Comparison of ENCODE assay signal across 32 cellular contexts in genomic region chr5:18252559-18252958, GRCh38.
DNase-seq lines count a peak whose midpoint lies in the region; ATAC-seq, FAIRE-seq and TF ChIP-seq lines count a peak whose summit lies in the region.
"Had no signal": no experiment of that assay in that cellular context is flagged by ENCODE, and none has a peak within 500 bp of the region (broad histone marks: within the 10 kb centered on the region; RNA-seq: fewer than 3 reads in every experiment).

No MANE protein-coding gene starts in this region.

- DNase-seq in A549 (ENCODE audit: low read depth in 1 of 2, low spot score in 1 of 2) (no peak), K562 (ENCODE audit: extremely low read depth in 1 of 4, low spot score in 3 of 4) (no peak)
- DNase-seq: 8988T; ACHN; AML-193; BE2C; C1 segment of cervical spinal cord; Caco-2; Calu3; CD4-positive, alpha-beta memory T cell; CD4-positive, alpha-beta T cell; CD4-positive, CD25-positive, alpha-beta regulatory T cell; CD8-positive, alpha-beta memory T cell; CD8-positive, alpha-beta T cell; COR-L47; DMS 273 treated with DMSO at 0.1 percent for 48 hours; DMS153; DMS53; DMS79; DMS79 treated with DMSO at 0.1 percent for 48 hours; DND-41; EL had no signal

- intact Hi-C loops in K562 (cut with micrococcal nuclease): no loop called here

- TF ChIP-seq EP300 in A549 (IDR thresholded peaks at IDR 0.05): no peak
- TF ChIP-seq EP300 in K562 (IDR thresholded peaks at IDR 0.05; ENCODE audit: low read length): no peak

- H3K9ac ChIP-seq in K562 (ENCODE audit: insufficient read depth in 1 of 2, low read depth in 2 of 2, low read length in 2 of 2): no peak overlapping the region
- H3K9ac ChIP-seq: BLaER1; BLaER1 treated with 17β-estradiol and CSF1 and Interleukin-3, amounts not matched to agents 10 nM and 100 nM had no signal

- CTCF ChIA-PET in A549 (lab: Yijun Ruan, JAX) (no interaction called here), HEK293 (lab: Yijun Ruan, JAX) (no interaction called here), K562 (lab: Yijun Ruan, JAX; ENCODE audit: low intra/inter-chr PET ratio) (no interaction called here)

- no peak for TF ChIP-seq POLR2A in A549 (IDR thresholded peaks at IDR 0.05; ENCODE audit: low read length)
- TF ChIP-seq POLR2A in K562 (conservative IDR thresholded peaks at IDR 0.05): no peak

- POLR2A ChIA-PET in A549 (lab: Yijun Ruan, JAX): no interaction called here
- POLR2A ChIA-PET in HEK293 (lab: Yijun Ruan, JAX): no interaction called here
- POLR2A ChIA-PET in K562 (lab: Yijun Ruan, JAX): no interaction called here

- H4K20me1 ChIP-seq in K562 (replicated peaks; ENCODE audit: control insufficient read depth, insufficient read depth, low read length): no peaks in the 10 kb centered on the region
- H4K20me1 ChIP-seq: BLaER1; BLaER1 treated with 17β-estradiol and CSF1 and Interleukin-3, amounts not matched to agents 10 nM and 100 nM had no signal

- H3K9me3 ChIP-seq in A549: peaks cover 36% of the 10 kb centered on the region
- no peaks in the 10 kb centered on the region for H3K9me3 ChIP-seq in HEK293 (ENCODE audit: control insufficient read depth, insufficient read depth, low read depth, low read length)
- peaks cover under 1% of the 10 kb centered on the region; the same call in 1 of the 2 replicates for H3K9me3 ChIP-seq in K562 (replicated peaks; ENCODE audit: control insufficient read depth, insufficient read depth, low read depth, low read length)
- H3K9me3 ChIP-seq: BE2C had no signal

- H3K79me2 ChIP-seq in K562 (ENCODE audit: control insufficient read depth, insufficient read depth, low read length): no peaks in the 10 kb centered on the region

- in situ Hi-C loops in K562 (cut with MboI): no loop called here

- H3K4me1 ChIP-seq in A549 (no peaks in the 10 kb centered on the region), HEK293 (ENCODE audit: control insufficient read depth, insufficient read depth, low read length) (no peaks in the 10 kb centered on the region), K562 (replicated peaks in 1 of 2; ENCODE audit: control insufficient read depth in 2 of 2, insufficient read depth in 2 of 2, low read length in 2 of 2) (no peaks in the 10 kb centered on the region)
- H3K4me1 ChIP-seq: BE2C; BLaER1; BLaER1 treated with 17β-estradiol and CSF1 and Interleukin-3, amounts not matched to agents 10 nM and 100 nM; Caco-2 had no signal

- H2AFZ ChIP-seq in K562 (ENCODE audit: low read depth, low read length): no peak overlapping the region

- no peaks in the 10 kb centered on the region for H3K27me3 ChIP-seq in K562 (ENCODE audit: control insufficient read depth in 2 of 2, insufficient read depth in 2 of 2, low read length in 2 of 2)
- H3K27me3 ChIP-seq: BE2C; BLaER1; BLaER1 treated with 17β-estradiol and CSF1 and Interleukin-3, amounts not matched to agents 10 nM and 100 nM had no signal

- H3K27ac ChIP-seq in A549 (no peak overlapping the region), HEK293 (ENCODE audit: extremely low read depth, low read depth, low read length) (no peak overlapping the region), K562 (ENCODE audit: extremely low read depth, low read depth, low read length) (no peak overlapping the region)
- H3K27ac ChIP-seq: 22Rv1; BLaER1; BLaER1 treated with 17β-estradiol and CSF1 and Interleukin-3, amounts not matched to agents 10 nM and 100 nM; C4-2B had no signal

- FAIRE-seq in A549 (lab: Jason Lieb, UNC) (no peak), K562 (lab: Jason Lieb, UNC) (no peak)
- FAIRE-seq: A204.1, D721Med had no signal

- BruUV-seq in K562 (replicated peaks; lab: Mats Ljungman, UMichigan): no TSS peak

- 58% methylated on average over 3 of the region's 3 CpGs for WGBS in A549 (ENCODE audit: missing lambda C conversion rate)
- 3% methylated on average over 3 of the region's 3 CpGs for WGBS in K562 (ENCODE audit: insufficient coverage, low coverage, missing lambda C conversion rate)

- TF ChIP-seq CTCF in A549 (IDR thresholded peaks at IDR 0.05) (no peak), HEK293 (tag by site-specific recombination; IDR thresholded peaks at IDR 0.05) (no peak), K562 (IDR thresholded peaks at IDR 0.05 in 2 of 3, conservative IDR thresholded peaks at IDR 0.05 in 1 of 3; ENCODE audit: insufficient read depth in 2 of 3, low read depth in 1 of 3, low read length in 3 of 3) (no peak)

- ATAC-seq in A549 (no peak), K562 (no peak), GM21360 (IDR thresholded peaks at IDR 0.05; ENCODE audit: unreplicated experiment) (no peak), HG03460 (IDR thresholded peaks at IDR 0.05; ENCODE audit: unreplicated experiment) (no peak), HG03521 (IDR thresholded peaks at IDR 0.05; ENCODE audit: unreplicated experiment) (no peak)
- ATAC-seq: CD8-positive, alpha-beta T cell had no signal

- TF ChIP-seq RAD21 in A549 (conservative IDR thresholded peaks at IDR 0.05 in 1 of 2, IDR thresholded peaks at IDR 0.05 in 1 of 2): no peak
- TF ChIP-seq RAD21 in K562 (CRISPR knock-in tag; conservative IDR thresholded peaks at IDR 0.05 in 1 of 2, IDR thresholded peaks at IDR 0.05 in 1 of 2): no peak

- H3K4me3 ChIP-seq in A549 (no peak overlapping the region), HEK293 (ENCODE audit: low read depth, low read length) (no peak overlapping the region), K562 (no peak overlapping the region)
- H3K4me3 ChIP-seq: BLaER1 had no signal

- no peaks in the 10 kb centered on the region for H3K36me3 ChIP-seq in HEK293 (ENCODE audit: control insufficient read depth in 2 of 2, insufficient read depth in 1 of 2, low read length in 2 of 2)
- H3K36me3 ChIP-seq in K562 (ENCODE audit: control insufficient read depth, insufficient read depth, low read length): no peaks in the 10 kb centered on the region
- H3K36me3 ChIP-seq: BE2C; BLaER1; BLaER1 treated with 17β-estradiol and CSF1 and Interleukin-3, amounts not matched to agents 10 nM and 100 nM had no signal

- no peaks in the 10 kb centered on the region for H3K9me1 ChIP-seq in K562 (ENCODE audit: control insufficient read depth, insufficient read depth, low read length)

- H3K4me2 ChIP-seq in A549 (no peak overlapping the region), K562 (ENCODE audit: insufficient read depth, low read length) (no peak overlapping the region)
- H3K4me2 ChIP-seq: BLaER1; BLaER1 treated with 17β-estradiol and CSF1 and Interleukin-3, amounts not matched to agents 10 nM and 100 nM had no signal

TF ChIP-seq in A549, 52 proteins besides CTCF, POLR2A, EP300 and RAD21:
- TF ChIP-seq HOXA7 (CRISPR knock-in tag; IDR thresholded peaks at IDR 0.05) (no peak), MAFK (IDR thresholded peaks at IDR 0.05; ENCODE audit: partially characterized antibody) (no peak), RARB (CRISPR knock-in tag; IDR thresholded peaks at IDR 0.05) (no peak), ZFP36 (IDR thresholded peaks at IDR 0.05; ENCODE audit: borderline replicate concordance, partially characterized antibody) (peak; percentile 92)

TF ChIP-seq in HEK293, 187 proteins besides CTCF, POLR2A, EP300 and RAD21:
- TF ChIP-seq ZNF18 (tag by site-specific recombination; IDR thresholded peaks at IDR 0.05): no peak
- TF ChIP-seq ZNF585B (tag by site-specific recombination; IDR thresholded peaks at IDR 0.05): peak; percentile 91
- no peak for TF ChIP-seq ZSCAN30 (tag by site-specific recombination; IDR thresholded peaks at IDR 0.05)

TF ChIP-seq in K562, 482 proteins besides CTCF, POLR2A, EP300 and RAD21 (continues in another document):
- TF ChIP-seq, protein P1, sequence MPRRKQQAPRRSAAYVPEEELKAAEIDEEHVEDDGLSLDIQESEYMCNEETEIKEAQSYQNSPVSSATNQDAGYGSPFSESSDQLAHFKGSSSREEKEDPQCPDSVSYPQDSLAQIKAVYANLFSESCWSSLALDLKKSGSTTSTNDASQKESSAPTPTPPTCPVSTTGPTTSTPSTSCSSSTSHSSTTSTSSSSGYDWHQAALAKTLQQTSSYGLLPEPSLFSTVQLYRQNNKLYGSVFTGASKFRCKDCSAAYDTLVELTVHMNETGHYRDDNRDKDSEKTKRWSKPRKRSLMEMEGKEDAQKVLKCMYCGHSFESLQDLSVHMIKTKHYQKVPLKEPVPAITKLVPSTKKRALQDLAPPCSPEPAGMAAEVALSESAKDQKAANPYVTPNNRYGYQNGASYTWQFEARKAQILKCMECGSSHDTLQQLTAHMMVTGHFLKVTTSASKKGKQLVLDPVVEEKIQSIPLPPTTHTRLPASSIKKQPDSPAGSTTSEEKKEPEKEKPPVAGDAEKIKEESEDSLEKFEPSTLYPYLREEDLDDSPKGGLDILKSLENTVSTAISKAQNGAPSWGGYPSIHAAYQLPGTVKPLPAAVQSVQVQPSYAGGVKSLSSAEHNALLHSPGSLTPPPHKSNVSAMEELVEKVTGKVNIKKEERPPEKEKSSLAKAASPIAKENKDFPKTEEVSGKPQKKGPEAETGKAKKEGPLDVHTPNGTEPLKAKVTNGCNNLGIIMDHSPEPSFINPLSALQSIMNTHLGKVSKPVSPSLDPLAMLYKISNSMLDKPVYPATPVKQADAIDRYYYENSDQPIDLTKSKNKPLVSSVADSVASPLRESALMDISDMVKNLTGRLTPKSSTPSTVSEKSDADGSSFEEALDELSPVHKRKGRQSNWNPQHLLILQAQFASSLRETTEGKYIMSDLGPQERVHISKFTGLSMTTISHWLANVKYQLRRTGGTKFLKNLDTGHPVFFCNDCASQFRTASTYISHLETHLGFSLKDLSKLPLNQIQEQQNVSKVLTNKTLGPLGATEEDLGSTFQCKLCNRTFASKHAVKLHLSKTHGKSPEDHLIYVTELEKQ (CRISPR knock-in tag; IDR thresholded peaks at IDR 0.05): no peak
- TF ChIP-seq THRA (IDR thresholded peaks at IDR 0.05): no peak
- no peak for TF ChIP-seq CREM (IDR thresholded peaks at IDR 0.05; ENCODE audit: low read depth)
- TF ChIP-seq SMAD2 (IDR thresholded peaks at IDR 0.05; ENCODE audit: low read depth, low read length): no peak
- no peak for TF ChIP-seq KLF6 (CRISPR knock-in tag; IDR thresholded peaks at IDR 0.05; ENCODE audit: borderline replicate concordance)
- TF ChIP-seq CBX5 (IDR thresholded peaks at IDR 0.05; ENCODE audit: borderline replicate concordance, low read depth): 0 out of 2 replicates have a peak, but pooled peaks have one; percentile 46
